In genomic region chr2:73135236-73135635, GRCh38 we compare ENCODE assay signal across 8 cellular contexts.
"Had no signal": no experiment of that assay in that cellular context is flagged by ENCODE, and none has a peak within 500 bp of the region (broad histone marks: within the 10 kb centered on the region; RNA-seq: fewer than 3 reads in every experiment).

No MANE protein-coding gene starts in this region.

- DNase-seq: GDM1, GF-D8 had no signal

- FAIRE-seq: G401.6, GM12878, GM12891, GM12892, GM18507, GM19239 had no signal

- ATAC-seq: GM12878 had no signal

- H3K4me3 ChIP-seq: GM12878 had no signal
